Comparison of ENCODE assay signal across 26 cellular contexts in genomic region chr7:24591152-24591551, GRCh38. TPM values are rescaled to one million over a fixed set of nuclear protein-coding genes. Genes with fewer than 3 reads are reported as not detected.
DNase-seq lines count a peak whose midpoint lies in the region; ATAC-seq, FAIRE-seq and TF ChIP-seq lines count a peak whose summit lies in the region.
"Had no signal": no experiment of that assay in that cellular context is flagged by ENCODE, and none has a peak within 500 bp of the region (broad histone marks: within the 10 kb centered on the region; RNA-seq: fewer than 3 reads in every experiment).

No MANE protein-coding gene starts in this region.

- peaks cover 96% of the 10 kb centered on the region for H3K79me2 ChIP-seq in DOHH2 (ENCODE audit: control insufficient read depth, low read length)
- H3K79me2 ChIP-seq: parathyroid adenoma had no signal

- no peak overlapping the region for H3K27ac ChIP-seq in DOHH2 (ENCODE audit: low read depth, low read length)
- H3K27ac ChIP-seq: C4-2B, esophagus squamous epithelium, parathyroid adenoma had no signal

- peaks cover 5% of the 10 kb centered on the region; the same call in 1 of the 2 replicates for H3K36me3 ChIP-seq in DOHH2 (ENCODE audit: control insufficient read depth, low read length)
- H3K36me3 ChIP-seq: esophagus squamous epithelium had no signal

- no peak for ATAC-seq in GM18520 (IDR thresholded peaks at IDR 0.05; ENCODE audit: unreplicated experiment)
- ATAC-seq: left lobe of liver; naive thymus-derived CD8-positive, alpha-beta T cell; stimulated activated effector memory CD8-positive, alpha-beta T cell treated with anti-CD3 and anti-CD28 coated beads, Interleukin-12 subunit alpha, Interleukin-12 subunit beta, amount 100 ng/mL, for 72 hours had no signal

- H3K9me3 ChIP-seq in DOHH2 (ENCODE audit: control insufficient read depth, insufficient read depth, low read length): no peaks in the 10 kb centered on the region
- H3K9me3 ChIP-seq: esophagus squamous epithelium had no signal

- FAIRE-seq in GM19239 (lab: Jason Lieb, UNC): peak; percentile 66
- FAIRE-seq: astrocyte had no signal

- no peaks in the 10 kb centered on the region for H3K9me2 ChIP-seq in DOHH2 (replicated peaks; ENCODE audit: control insufficient read depth, low read length)

- H3K4me3 ChIP-seq in DOHH2 (ENCODE audit: low read length): no peak overlapping the region
- H3K4me3 ChIP-seq in fibroblast of mammary gland (ENCODE audit: control insufficient read depth, low read depth, low read length): no peak overlapping the region
- H3K4me3 ChIP-seq: esophagus squamous epithelium had no signal

- TF ChIP-seq CTCF in DOHH2 (IDR thresholded peaks at IDR 0.05; ENCODE audit: low read depth, low read length, poor library complexity, severe bottlenecking) (peak; percentile 22), fibroblast of mammary gland (conservative IDR thresholded peaks at IDR 0.05; ENCODE audit: control insufficient read depth, insufficient read depth, low read depth, low read length) (peak; percentile 7)

- peaks cover 18% of the 10 kb centered on the region; the same call in 1 of the 2 replicates for H4K20me1 ChIP-seq in DOHH2 (ENCODE audit: control insufficient read depth, insufficient read depth, low read depth, low read length)

- H3F3A ChIP-seq in DOHH2 (ENCODE audit: control insufficient read depth, insufficient read depth): no peaks in the 10 kb centered on the region; the same call in 1 of the 2 replicates

- no peak overlapping the region for H3K4me2 ChIP-seq in DOHH2 (ENCODE audit: low read length)

- no peaks in the 10 kb centered on the region for H3K27me3 ChIP-seq in DOHH2 (ENCODE audit: control insufficient read depth, low read length)
- H3K27me3 ChIP-seq: esophagus squamous epithelium had no signal

- peaks cover 23% of the 10 kb centered on the region for H3K4me1 ChIP-seq in DOHH2 (ENCODE audit: control insufficient read depth, low read length)
- H3K4me1 ChIP-seq: esophagus squamous epithelium, parathyroid adenoma had no signal

- no peak for DNase-seq in GM19239 (ENCODE audit: insufficient read length, low spot score)
- DNase-seq in RPMI7951 (ENCODE audit: low read depth): peak; percentile 17
- DNase-seq in fibroblast of mammary gland (ENCODE audit: low read depth): no peak
- DNase-seq in NCI-H1048 (lab: John Stamatoyannopoulos, UW): no peak
- no peak for DNase-seq in SKM-1 (lab: John Stamatoyannopoulos, UW; ENCODE audit: unreplicated experiment)
- no peak for DNase-seq in activated naive CD4-positive, alpha-beta T cell (lab: John Stamatoyannopoulos, UW)
- DNase-seq: activated CD4-positive, alpha-beta T cell treated with anti-CD3 and anti-CD28 coated beads for 4 hours; cerebellar nuclear complex; DMS 273 treated with DMSO at 0.1 percent for 48 hours; effector CD8-positive, alpha-beta T cell; esophagus squamous epithelium; GDM1; KBM-7; naive thymus-derived CD8-positive, alpha-beta T cell; NCI-H1092; NCI-H2029; NCI-H345; RPMI8226; SW 1271 had no signal

RNA-seq across cellular contexts. Expression of gene PALS2, which starts 17.9 kb away (rescaled TPM):
- total RNA-seq in RPMI7951 (2014; rRNA removed; shearing (Covaris generic)): 13.3 and 15.3 TPM in 2 replicates
